In genomic region chr16:79838860-79839259, GRCh38 we compare ENCODE assay signal across 22 cellular contexts.
DNase-seq lines count a peak whose midpoint lies in the region; ATAC-seq and TF ChIP-seq lines count a peak whose summit lies in the region.
"Had no signal": no experiment of that assay in that cellular context is flagged by ENCODE, and none has a peak within 500 bp of the region (broad histone marks: within the 10 kb centered on the region; RNA-seq: fewer than 3 reads in every experiment).

No MANE protein-coding gene starts in this region.

- H3K4me1 ChIP-seq in SJSA1 (replicated peaks): 0 out of 2 replicates have a peak, but pooled peaks cover 5% of the 10 kb centered on the region
- H3K4me1 ChIP-seq in upper lobe of left lung: no peaks in the 10 kb centered on the region
- H3K4me1 ChIP-seq: Peyer's patch, spleen had no signal

- no peak overlapping the region for H3K4me3 Mint-ChIP-seq in activated T-cell treated with anti-CD3 and anti-CD28 coated beads, Interleukin-2, amount 50 U/mL, for 72 hours
- H3K4me3 Mint-ChIP-seq: activated B cell treated with CpG ODN at 0.5 μM for 24 hours; activated CD4-positive, alpha-beta memory T cell treated with anti-CD3 and anti-CD28 coated beads for 36 hours; H9; stimulated activated naive CD8-positive, alpha-beta T cell treated with anti-CD3 and anti-CD28 coated beads, Interleukin-15, amount 100 ng/mL, for 72 hours had no signal

- no peak for TF ChIP-seq POLR2A in upper lobe of left lung (IDR thresholded peaks at IDR 0.05)

- H3K27ac ChIP-seq in SJSA1 (no peak overlapping the region), upper lobe of left lung (peak overlapping the region in 1 of 4 donors; percentile 4)
- H3K27ac ChIP-seq: KMS-11 had no signal

- TF ChIP-seq CTCF in upper lobe of left lung (IDR thresholded peaks at IDR 0.05): no peak

- H3K9me3 ChIP-seq in SJSA1 (replicated peaks) (no peaks in the 10 kb centered on the region), upper lobe of left lung (no peaks in the 10 kb centered on the region)
- H3K9me3 ChIP-seq: Peyer's patch, spleen had no signal

- H3K36me3 ChIP-seq in SJSA1: no peaks in the 10 kb centered on the region
- no peaks in the 10 kb centered on the region for H3K36me3 ChIP-seq in upper lobe of left lung
- H3K36me3 ChIP-seq: Peyer's patch, spleen had no signal

- no peak for TF ChIP-seq EP300 in upper lobe of left lung (IDR thresholded peaks at IDR 0.05)

- peak; percentile 29 to 35 for ATAC-seq in upper lobe of left lung (ENCODE audit: low FRiP score in 2 of 2)
- no peak for ATAC-seq in activated T-cell treated with anti-CD3 and anti-CD28 coated beads, Interleukin-2, amount 50 U/mL, for 72 hours (replicated peaks in 1 of 2)
- ATAC-seq: stimulated activated naive CD8-positive, alpha-beta T cell treated with anti-CD3 and anti-CD28 coated beads, Interleukin-15, amount 100 ng/mL, for 72 hours had no signal

- H3K4me3 ChIP-seq in SJSA1: peak overlapping the region; percentile 36
- no peak overlapping the region for H3K4me3 ChIP-seq in upper lobe of left lung
- H3K4me3 ChIP-seq: Peyer's patch, spleen had no signal

- peaks cover 6% of the 10 kb centered on the region for H3K27me3 Mint-ChIP-seq in activated T-cell treated with anti-CD3 and anti-CD28 coated beads, Interleukin-2, amount 50 U/mL, for 72 hours (ENCODE audit: low read depth)

- peaks cover 2% of the 10 kb centered on the region in 2 donors for H3K9me3 Mint-ChIP-seq in activated T-cell treated with anti-CD3 and anti-CD28 coated beads, Interleukin-2, amount 50 U/mL, for 72 hours
- H3K9me3 Mint-ChIP-seq: activated B cell treated with CpG ODN at 0.5 μM for 24 hours, H9 had no signal

- H3K27ac Mint-ChIP-seq in activated T-cell treated with anti-CD3 and anti-CD28 coated beads, Interleukin-2, amount 50 U/mL, for 72 hours: no peak overlapping the region
- H3K27ac Mint-ChIP-seq: activated B cell treated with CpG ODN at 0.5 μM for 24 hours; activated CD4-positive, alpha-beta memory T cell treated with anti-CD3 and anti-CD28 coated beads for 36 hours; H9; stimulated activated naive CD8-positive, alpha-beta T cell treated with anti-CD3 and anti-CD28 coated beads, Interleukin-15, amount 100 ng/mL, for 72 hours had no signal

- H3K27me3 ChIP-seq in SJSA1 (replicated peaks) (no peaks in the 10 kb centered on the region), upper lobe of left lung (no peaks in the 10 kb centered on the region)
- H3K27me3 ChIP-seq: Peyer's patch, spleen had no signal

- WGBS in upper lobe of left lung, 2 donors: 51 to 56% methylated on average over 7 of the region's 7 CpGs

- H3K36me3 Mint-ChIP-seq in activated T-cell treated with anti-CD3 and anti-CD28 coated beads, Interleukin-2, amount 50 U/mL, for 72 hours (ENCODE audit: insufficient read depth in 2 of 2): no peaks in the 10 kb centered on the region
- H3K36me3 Mint-ChIP-seq: activated CD4-positive, alpha-beta memory T cell treated with anti-CD3 and anti-CD28 coated beads for 36 hours had no signal

- peak in 1 of 2 experiments; percentile 12 for DNase-seq in SJSA1 (ENCODE audit: low read depth in 1 of 2, low spot score in 2 of 2)
- peak; percentile 38 for DNase-seq in fibroblast of gingiva (ENCODE audit: low read depth)
- peak; percentile 5 for DNase-seq in inferior parietal cortex (ENCODE audit: extremely low spot score)
- DNase-seq in upper lobe of left lung: no peak
- no peak for DNase-seq in activated T-cell treated with anti-CD3 and anti-CD28 coated beads, Interleukin-2, amount 50 U/mL, for 72 hours
- no peak for DNase-seq in NCI-H446 (lab: John Stamatoyannopoulos, UW)
- DNase-seq in NCI-H2081 (lab: John Stamatoyannopoulos, UW): no peak
- DNase-seq: activated B cell treated with CpG ODN at 0.5 μM for 24 hours; activated CD4-positive, alpha-beta memory T cell treated with anti-CD3 and anti-CD28 coated beads for 36 hours; activated naive CD4-positive, alpha-beta T cell treated with Interleukin-2 at 50 U/mL for 16 hours; Calu3; cerebellar nuclear complex; H9; NCI-H187 treated with DMSO at 0.1 percent for 48 hours; NCI-H345; Peyer's patch; spleen; stimulated activated CD4-positive, alpha-beta T cell treated with anti-CD3 and anti-CD28 coated beads, Interleukin-4, amount 100 ng/mL, for 24 hours; stimulated activated naive CD8-positive, alpha-beta T cell treated with anti-CD3 and anti-CD28 coated beads, Interleukin-15, amount 100 ng/mL, for 72 hours; T-helper 9 cell; trophoblast cell had no signal

- H3K4me1 Mint-ChIP-seq in activated T-cell treated with anti-CD3 and anti-CD28 coated beads, Interleukin-2, amount 50 U/mL, for 72 hours (ENCODE audit: low read depth): peaks cover 10% of the 10 kb centered on the region
- H3K4me1 Mint-ChIP-seq: activated B cell treated with CpG ODN at 0.5 μM for 24 hours, H9 had no signal

Comparison
In these comparisons a context has a peak if more than half of its experiments do, and no peak if none do; other contexts are left out.
1. DNase-seq: peak in fibroblast of gingiva (single experiment) and inferior parietal cortex (single experiment); none in upper lobe of left lung (0 of 2), activated T-cell treated with anti-CD3 and anti-CD28 coated beads, Interleukin-2, amount 50 U/mL, for 72 hours (0 of 2), NCI-H446 (0 of 2) and NCI-H2081 (0 of 2).
2. ATAC-seq: peak in upper lobe of left lung (2 of 2); none in activated T-cell treated with anti-CD3 and anti-CD28 coated beads, Interleukin-2, amount 50 U/mL, for 72 hours (0 of 2).